Comparison of ENCODE assay signal across 26 cellular contexts in the genomic region with DNA sequence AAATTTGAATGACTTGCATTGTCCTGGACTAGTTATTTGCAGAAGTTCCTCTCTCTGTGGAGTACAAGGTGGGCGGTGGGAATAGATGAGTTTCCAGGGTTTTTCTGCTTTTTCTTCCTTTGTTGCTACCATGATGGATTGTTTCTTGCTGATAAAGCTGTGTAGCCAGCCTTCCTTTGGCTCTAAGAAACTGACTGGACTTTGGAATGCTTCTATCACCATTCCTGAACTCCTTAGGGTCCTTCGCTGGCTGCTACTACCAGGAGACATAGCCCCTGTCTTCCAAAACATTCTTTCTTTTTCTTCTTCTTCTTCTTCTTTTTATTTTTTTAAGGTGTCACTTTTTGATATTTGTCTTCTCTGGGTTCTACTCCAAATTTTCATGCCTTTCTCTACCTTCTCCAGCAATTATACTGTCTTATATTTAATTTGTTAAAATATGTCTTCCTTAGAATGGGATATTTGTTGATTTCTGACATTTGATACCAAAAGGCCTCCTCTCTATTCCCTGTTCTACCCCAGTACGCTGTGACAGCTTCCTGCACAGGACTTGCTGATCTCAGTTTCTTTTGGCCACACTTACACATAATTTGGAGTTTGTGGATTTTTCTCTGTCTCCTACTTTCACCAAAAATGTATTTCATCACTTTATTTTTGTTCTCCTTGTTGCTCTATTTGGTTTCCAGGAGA.
"Had no signal": no experiment of that assay in that cellular context is flagged by ENCODE, and none has a peak within 500 bp of the region (broad histone marks: within the 10 kb centered on the region; RNA-seq: fewer than 3 reads in every experiment).

No MANE protein-coding gene starts in this region.

- FAIRE-seq: keratinocyte had no signal

- H3K27me3 ChIP-seq: sigmoid colon, stomach, upper lobe of left lung had no signal

- H3K4me3 ChIP-seq: sigmoid colon, smooth muscle cell, stomach, upper lobe of left lung had no signal

- DNase-seq: activated CD4-positive, CD25-positive, alpha-beta regulatory T cell treated with anti-CD3 and anti-CD28 coated beads, Interleukin-2, amount 50 U/mL, for 72 hours; activated CD8-positive, alpha-beta memory T cell treated with anti-CD3 and anti-CD28 coated beads for 24 hours; activated CD8-positive, alpha-beta memory T cell treated with anti-CD3 and anti-CD28 coated beads, Interleukin-2, amount 50 U/mL, for 4 hours; activated effector memory CD4-positive, alpha-beta T cell treated with Interleukin-2 at 50 U/mL for 16 hours; activated naive CD4-positive, alpha-beta T cell treated with anti-CD3 and anti-CD28 coated beads for 36 hours; activated naive CD8-positive, alpha-beta T cell treated with anti-CD3 and anti-CD28 coated beads, Interleukin-2, amount 10 ng/mL, durations not matched to agents 7 days and 5 days; activated T-cell treated with anti-CD3 and anti-CD28 coated beads, Interleukin-2, amount 50 U/mL, for 4 hours; effector CD8-positive, alpha-beta T cell; foreskin melanocyte; glutamatergic neuron; left colon; occipital lobe; posterior cingulate gyrus; sigmoid colon; stimulated activated CD4-positive, alpha-beta T cell treated with anti-CD3 and anti-CD28 coated beads, Interleukin-15, amount 100 ng/mL, for 24 hours; stomach; T-cell; upper lobe of left lung; WERI-Rb-1 had no signal

- H3K36me3 ChIP-seq: sigmoid colon, stomach, upper lobe of left lung, WERI-Rb-1 had no signal

- H3K9me3 ChIP-seq: sigmoid colon, stomach, upper lobe of left lung had no signal

- H3K27me3 Mint-ChIP-seq: activated naive CD8-positive, alpha-beta T cell treated with anti-CD3 and anti-CD28 coated beads, Interleukin-2, amount 10 ng/mL, durations not matched to agents 7 days and 5 days; T-cell had no signal

- H3K4me1 Mint-ChIP-seq: activated naive CD8-positive, alpha-beta T cell treated with anti-CD3 and anti-CD28 coated beads, Interleukin-2, amount 10 ng/mL, durations not matched to agents 7 days and 5 days; naive B cell; stimulated activated memory B cell treated with anti-CD40 and anti-IgM and Interleukin-4, amounts not matched to agents 10 μg/mL and 1 μg/mL and 100 μg/mL, for 72 hours; T-cell had no signal

- H3K36me3 Mint-ChIP-seq: activated naive CD8-positive, alpha-beta T cell treated with anti-CD3 and anti-CD28 coated beads, Interleukin-2, amount 10 ng/mL, durations not matched to agents 7 days and 5 days; brain; naive B cell; stimulated activated memory B cell treated with anti-CD40 and anti-IgM and Interleukin-4, amounts not matched to agents 10 μg/mL and 1 μg/mL and 100 μg/mL, for 72 hours; T-cell had no signal

- H3K9me3 Mint-ChIP-seq: activated naive CD8-positive, alpha-beta T cell treated with anti-CD3 and anti-CD28 coated beads, Interleukin-2, amount 10 ng/mL, durations not matched to agents 7 days and 5 days; T-helper 2 cell treated with Interferon-gamma antibody and Interleukin-4, amounts not matched to agents 5 μg/mL and 100 μg/mL, for 36 hours had no signal

- H3K27ac Mint-ChIP-seq: activated naive CD4-positive, alpha-beta T cell treated with anti-CD3 and anti-CD28 coated beads for 36 hours; activated naive CD8-positive, alpha-beta T cell treated with anti-CD3 and anti-CD28 coated beads, Interleukin-2, amount 10 ng/mL, durations not matched to agents 7 days and 5 days; naive B cell; stimulated activated memory B cell treated with anti-CD40 and anti-IgM and Interleukin-4, amounts not matched to agents 10 μg/mL and 1 μg/mL and 100 μg/mL, for 72 hours; T-cell; T-helper 2 cell treated with Interferon-gamma antibody and Interleukin-4, amounts not matched to agents 5 μg/mL and 100 μg/mL, for 36 hours had no signal

- H3K4me3 Mint-ChIP-seq: activated naive CD4-positive, alpha-beta T cell treated with anti-CD3 and anti-CD28 coated beads for 36 hours; activated naive CD8-positive, alpha-beta T cell treated with anti-CD3 and anti-CD28 coated beads, Interleukin-2, amount 10 ng/mL, durations not matched to agents 7 days and 5 days; activated T-cell treated with anti-CD3 and anti-CD28 coated beads, Interleukin-2, amount 50 U/mL, for 4 hours; brain; naive B cell; neural crest cell; stimulated activated memory B cell treated with anti-CD40 and anti-IgM and Interleukin-4, amounts not matched to agents 10 μg/mL and 1 μg/mL and 100 μg/mL, for 72 hours; T-cell; T-helper 2 cell treated with Interferon-gamma antibody and Interleukin-4, amounts not matched to agents 5 μg/mL and 100 μg/mL, for 36 hours had no signal

- ATAC-seq: activated T-cell treated with anti-CD3 and anti-CD28 coated beads, Interleukin-2, amount 50 U/mL, for 4 hours; stimulated activated memory B cell treated with anti-CD40 and anti-IgM and Interleukin-4, amounts not matched to agents 10 μg/mL and 1 μg/mL and 100 μg/mL, for 72 hours; T-cell had no signal
